In genomic region chr9:5799314-5799713, GRCh38 we compare ENCODE assay signal across 8 cellular contexts. TPM values are rescaled to one million over a fixed set of nuclear protein-coding genes. Genes with fewer than 3 reads are reported as not detected.
DNase-seq lines count a peak whose midpoint lies in the region; ATAC-seq, FAIRE-seq and TF ChIP-seq lines count a peak whose summit lies in the region.

No MANE protein-coding gene starts in this region.

- DNase-seq in D721Med (ENCODE audit: insufficient read length, low spot score) = no peak
- peak; percentile 57 for DNase-seq in HTR-8/SVneo (ENCODE audit: insufficient read length, low spot score)
- DNase-seq in UCSD-AML1 (lab: John Stamatoyannopoulos, UW; ENCODE audit: unreplicated experiment) = peak; percentile 14
- peak in 28 of 42 donors; percentile 12 to 76 (median 52) for DNase-seq in head of caudate nucleus
- DNase-seq in retina = peak; percentile 15
- DNase-seq in GM12892 (ENCODE audit: insufficient read length) = no peak

- FAIRE-seq in D721Med (lab: Jason Lieb, UNC) = no peak
- FAIRE-seq in HTR-8/SVneo (lab: Jason Lieb, UNC) = no peak
- no peak for FAIRE-seq in GM12892 (lab: Jason Lieb, UNC)

- TF ChIP-seq POLR2A in GM12892 (IDR thresholded peaks at IDR 0.05; ENCODE audit: low read depth, low read length) = no peak

- intact Hi-C loops in head of caudate nucleus (cut with DNase I) = no loop called here

- TF ChIP-seq CTCF in D721Med (IDR thresholded peaks at IDR 0.05; ENCODE audit: insufficient read depth, missing control alignments) = peak; percentile 74

- no peak for ATAC-seq in HG03159 (IDR thresholded peaks at IDR 0.05; ENCODE audit: unreplicated experiment)
- no peak for ATAC-seq in GM18867 (IDR thresholded peaks at IDR 0.05; ENCODE audit: unreplicated experiment)

RNA-seq across cellular contexts. Expression of gene ERMP1, which starts 33.6 kb away (rescaled TPM):
- polyA plus RNA-seq in GM12892 (2012; ENCODE audit: missing spikeins) = 8.4 TPM

Comparison
In these comparisons a context has a peak if more than half of its experiments do, and no peak if none do; other contexts are left out.
1. DNase-seq: peak in HTR-8/SVneo (single experiment), UCSD-AML1 (single experiment), head of caudate nucleus (28 of 42) and retina (single experiment); none in D721Med (single experiment) and GM12892 (single experiment).